Comparison of ENCODE assay signal across 8 cellular contexts in genomic region chr12:113174461-113175384, GRCh38. TPM values are rescaled to one million over a fixed set of nuclear protein-coding genes. Genes with fewer than 3 reads are reported as not detected.
A peak's percentile ranks its signal among the peaks of the same experiment; 100 is the strongest.
DNase-seq lines count a peak whose midpoint lies in the region; ATAC-seq and TF ChIP-seq lines count a peak whose summit lies in the region.

No MANE protein-coding gene starts in this region.

- no peak overlapping the region for H3K18ac ChIP-seq in mesendoderm (ENCODE audit: low read length)

- H3K4me2 ChIP-seq in mesendoderm (ENCODE audit: low read length): no peak overlapping the region

- H3K56ac ChIP-seq in mesendoderm (ENCODE audit: low read length): no peak overlapping the region

- no peak overlapping the region for H2BK120ac ChIP-seq in mesendoderm (ENCODE audit: low read depth, low read length)

- no peak overlapping the region for H2AK5ac ChIP-seq in mesendoderm (ENCODE audit: low read length)

- ATAC-seq in HG02588 (IDR thresholded peaks at IDR 0.05; ENCODE audit: unreplicated experiment): no peak

- no peak overlapping the region for H3K4ac ChIP-seq in mesendoderm (ENCODE audit: low read depth, low read length)

- no peak overlapping the region for H2BK5ac ChIP-seq in mesendoderm (ENCODE audit: low read length)

- peak; percentile 98 for TF ChIP-seq CTCF in GM12874 (IDR thresholded peaks at IDR 0.05; ENCODE audit: insufficient read depth, low read depth, low read length)

- no peaks in the 10 kb centered on the region for H3K79me2 ChIP-seq in mesendoderm (ENCODE audit: control insufficient read depth, insufficient read depth, low read length)

- no peak overlapping the region for H4K5ac ChIP-seq in mesendoderm (ENCODE audit: low read length)

- WGBS in mesendoderm (ENCODE audit: extremely low coverage, insufficient coverage, low lambda C conversion rate): no CpG with 5 or more reads among the region's 32 CpGs

- no peak overlapping the region for H3K9ac ChIP-seq in mesendoderm (ENCODE audit: low read length)

- no peaks in the 10 kb centered on the region for H3K4me1 ChIP-seq in mesendoderm (ENCODE audit: control insufficient read depth, low read depth, low read length)

- no peak overlapping the region for H3K4me3 ChIP-seq in mesendoderm (ENCODE audit: low read length)

- no peak overlapping the region for H4K8ac ChIP-seq in mesendoderm (ENCODE audit: low read depth, low read length)

- DNase-seq in AG08395 (ENCODE audit: low spot score) (peak; percentile 88), NCI-H1930 (lab: John Stamatoyannopoulos, UW) (peak; percentile 17 to 35), dermis microvascular lymphatic vessel endothelial cell (ENCODE audit: low read depth in 2 of 2) (peak; percentile 22 to 62), mesendoderm (peak; percentile 66)
- peak; percentile 77 for DNase-seq in activated CD4-positive, alpha-beta T cell treated with anti-CD3 and anti-CD28 coated beads, Interleukin-2, amount 50 U/mL, for 4 hours
- peak; percentile 50 to 58 for DNase-seq in stimulated activated CD8-positive, alpha-beta memory T cell treated with anti-CD3 and anti-CD28 coated beads, Interleukin-4, amount 100 ng/mL, for 1 hour (ENCODE audit: low read depth in 2 of 2, low spot score in 1 of 2)

- H3K79me1 ChIP-seq in mesendoderm (ENCODE audit: low read length): no peaks in the 10 kb centered on the region

- no peak overlapping the region for H2BK15ac ChIP-seq in mesendoderm (replicated peaks; ENCODE audit: low read depth)

- no peak overlapping the region for H3K23ac ChIP-seq in mesendoderm (ENCODE audit: low read length)

- H3K27ac ChIP-seq in mesendoderm (ENCODE audit: low read depth, low read length): no peak overlapping the region

- no peaks in the 10 kb centered on the region for H3K27me3 ChIP-seq in mesendoderm (ENCODE audit: insufficient read depth, low read length, poor library complexity)

- H3K36me3 ChIP-seq in mesendoderm (ENCODE audit: control insufficient read depth, insufficient read depth, low read length): peaks cover 28% of the 10 kb centered on the region

RNA-seq across cellular contexts. Expression of gene DDX54, which starts 10.6 kb away (rescaled TPM):
- 32.5 and 38.8 TPM in 2 replicates for total RNA-seq in dermis microvascular lymphatic vessel endothelial cell
- 78.4 TPM for polyA plus RNA-seq in mesendoderm (2013, experiment 1 of 2)
- 78.6 TPM for polyA plus RNA-seq in mesendoderm (2013, experiment 2 of 2)

RNA-seq across cellular contexts. Expression of gene RITA1, which starts 10.8 kb away (rescaled TPM):
- total RNA-seq in dermis microvascular lymphatic vessel endothelial cell: 14.2 and 21.4 TPM in 2 replicates
- polyA plus RNA-seq in mesendoderm (2013, experiment 1 of 2): 18.4 TPM
- polyA plus RNA-seq in mesendoderm (2013, experiment 2 of 2): 18.4 TPM

RNA-seq across cellular contexts. Expression of gene CFAP73, which starts 25.2 kb away (rescaled TPM):
- not detected in 2 replicates for total RNA-seq in dermis microvascular lymphatic vessel endothelial cell
- 0.03 TPM for polyA plus RNA-seq in mesendoderm (2013, experiment 1 of 2)
- polyA plus RNA-seq in mesendoderm (2013, experiment 2 of 2): not detected

RNA-seq across cellular contexts. Expression of gene RASAL1, which starts 39.2 kb away (rescaled TPM):
- not detected in 2 replicates for total RNA-seq in dermis microvascular lymphatic vessel endothelial cell
- 1.3 TPM for polyA plus RNA-seq in mesendoderm (2013, experiment 1 of 2)
- polyA plus RNA-seq in mesendoderm (2013, experiment 2 of 2): 1.2 TPM

RNA-seq across cellular contexts. Expression of gene TPCN1, which starts 46.5 kb away (rescaled TPM):
- 5.5 and 7.2 TPM in 2 replicates for total RNA-seq in dermis microvascular lymphatic vessel endothelial cell
- 6.1 TPM for polyA plus RNA-seq in mesendoderm (2013, experiment 1 of 2)
- polyA plus RNA-seq in mesendoderm (2013, experiment 2 of 2): 7.0 TPM

Comparison
In these comparisons a context has a peak if more than half of its experiments do, and no peak if none do; other contexts are left out.
1. DNase-seq: peak in every context shown above with its lines; median percentile 88 in AG08395; 77 in activated CD4-positive, alpha-beta T cell treated with anti-CD3 and anti-CD28 coated beads, Interleukin-2, amount 50 U/mL, for 4 hours; 66 in mesendoderm; 54 in stimulated activated CD8-positive, alpha-beta memory T cell treated with anti-CD3 and anti-CD28 coated beads, Interleukin-4, amount 100 ng/mL, for 1 hour; 42 in dermis microvascular lymphatic vessel endothelial cell; 26 in NCI-H1930.